Comparison of ENCODE assay signal across 12 cellular contexts in the genomic region with DNA sequence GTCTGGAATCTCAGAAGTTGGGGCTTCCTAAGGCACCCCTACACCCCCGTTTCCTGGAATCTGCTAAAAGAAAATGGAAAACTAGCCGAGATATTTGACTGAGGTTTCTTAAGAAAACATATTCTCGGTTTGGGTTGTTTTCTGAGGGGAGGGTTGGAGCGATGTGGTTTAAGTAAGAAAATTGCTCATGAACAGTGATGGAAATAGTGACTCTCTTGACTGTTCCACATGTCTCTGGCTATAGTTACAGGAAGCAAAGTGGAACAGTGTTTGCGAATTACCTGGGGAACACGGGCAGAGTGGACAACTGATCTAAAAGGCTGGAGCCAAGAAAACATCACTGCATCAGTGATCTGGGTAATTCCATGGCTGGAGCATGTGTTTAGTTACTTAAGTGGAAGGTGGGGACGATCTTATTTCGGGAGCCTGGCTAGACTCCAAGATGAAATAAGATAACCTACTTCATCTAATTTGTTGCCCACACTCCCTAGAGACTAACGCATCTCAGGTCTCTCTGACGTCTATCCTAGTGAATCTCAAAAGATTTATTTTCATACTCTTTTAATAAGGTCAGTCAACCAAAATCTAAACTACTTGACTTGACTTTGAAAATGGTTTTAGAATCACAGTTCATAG.
DNase-seq lines count a peak whose midpoint lies in the region; ATAC-seq lines count a peak whose summit lies in the region.
"Had no signal": no experiment of that assay in that cellular context is flagged by ENCODE, and none has a peak within 500 bp of the region (broad histone marks: within the 10 kb centered on the region; RNA-seq: fewer than 3 reads in every experiment).

No MANE protein-coding gene starts in this region.

- in situ Hi-C loops in ACHN (cut with HindIII; ENCODE audit: low pct_ligation_motif_present, low pct_unique_long_range_greater_than_20kb, low sequenced_read_pairs), result no loop called here

- H3K4me3 ChIP-seq in aorta (ENCODE audit: low read length in 2 of 2), result no peak overlapping the region
- H3K4me3 ChIP-seq: colonic mucosa had no signal

- no peaks in the 10 kb centered on the region for H3K27me3 ChIP-seq in aorta (ENCODE audit: control insufficient read depth in 1 of 2, insufficient read depth in 2 of 2, low read length in 1 of 2)
- H3K27me3 ChIP-seq: colonic mucosa had no signal

- no peaks in the 10 kb centered on the region for H3K36me3 ChIP-seq in aorta (ENCODE audit: control insufficient read depth in 1 of 2, insufficient read depth in 2 of 2, low read length in 1 of 2)
- H3K36me3 ChIP-seq: colonic mucosa had no signal

- H3K27ac ChIP-seq in aorta (ENCODE audit: low read depth in 1 of 2, low read length in 2 of 2), result peak overlapping the region; percentile 89 to 94
- H3K27ac ChIP-seq: colonic mucosa had no signal

- peak; percentile 23 for DNase-seq in stimulated activated CD4-positive, alpha-beta T cell treated with anti-CD3 and anti-CD28 coated beads, Interleukin-4, amount 100 ng/mL, for 24 hours
- DNase-seq in stimulated activated CD4-positive, alpha-beta T cell treated with anti-CD3 and anti-CD28 coated beads, Interleukin-4, amount 100 ng/mL, for 4 hours, result no peak
- DNase-seq in activated T-cell treated with anti-CD3 and anti-CD28 coated beads, Interleukin-2, amount 50 U/mL, for 48 hours, result peak; percentile 34
- DNase-seq in islet precursor cell (peak; percentile 12), aorta (no peak), ACHN (no peak)
- no peak for DNase-seq in activated CD8-positive, alpha-beta memory T cell treated with anti-CD3 and anti-CD28 coated beads, Interleukin-2, amount 50 U/mL, for 48 hours
- DNase-seq: colonic mucosa; naive B cell; NCI-H226; stimulated activated CD4-positive, alpha-beta T cell treated with anti-CD3 and anti-CD28 coated beads, Interleukin-1b, Interleukin-23, amount 100 ng/mL, for 48 hours had no signal

- intact Hi-C loops in aorta (cut with DNase I), result no loop called here

- H3K9me3 ChIP-seq in aorta (ENCODE audit: control insufficient read depth, low read length), result no peaks in the 10 kb centered on the region
- H3K9me3 ChIP-seq: colonic mucosa had no signal

- peak; percentile 34 for ATAC-seq in aorta (ENCODE audit: low FRiP score)
- no peak for ATAC-seq in HG03280 (IDR thresholded peaks at IDR 0.05; ENCODE audit: unreplicated experiment)

- peaks cover 0 to 5% of the 10 kb centered on the region in 2 donors for H3K4me1 ChIP-seq in aorta (ENCODE audit: control insufficient read depth in 1 of 2, insufficient read depth in 2 of 2, low read length in 2 of 2)
- H3K4me1 ChIP-seq: colonic mucosa had no signal

- 3 to 9% methylated on average over 10 of the region's 10 CpGs for WGBS in aorta, 2 donors

Comparison
In these comparisons a context has a peak if more than half of its experiments do, and no peak if none do; other contexts are left out.
1. DNase-seq: peak in stimulated activated CD4-positive, alpha-beta T cell treated with anti-CD3 and anti-CD28 coated beads, Interleukin-4, amount 100 ng/mL, for 24 hours (single experiment), activated T-cell treated with anti-CD3 and anti-CD28 coated beads, Interleukin-2, amount 50 U/mL, for 48 hours (2 of 2) and islet precursor cell (single experiment); none in stimulated activated CD4-positive, alpha-beta T cell treated with anti-CD3 and anti-CD28 coated beads, Interleukin-4, amount 100 ng/mL, for 4 hours (0 of 2), aorta (0 of 2), ACHN (single experiment) and activated CD8-positive, alpha-beta memory T cell treated with anti-CD3 and anti-CD28 coated beads, Interleukin-2, amount 50 U/mL, for 48 hours (single experiment).